In genomic region chr19:6737873-6738725, GRCh38 we compare ENCODE assay signal across 1 cellular context.
TF ChIP-seq lines count a peak whose summit lies in the region.

No MANE protein-coding gene starts in this region.

TF ChIP-seq in K562, 482 proteins besides CTCF, POLR2A, EP300 and RAD21 (continued from another document and continues in another):
- TF ChIP-seq ZNF274 (IDR thresholded peaks at IDR 0.05; ENCODE audit: borderline replicate concordance, low read depth, low read length) (no peak), ZNF668 (CRISPR knock-in tag; IDR thresholded peaks at IDR 0.05) (0 out of 2 replicates have a peak, but pooled peaks have one; percentile 53), ZKSCAN3 (CRISPR knock-in tag; IDR thresholded peaks at IDR 0.05) (peak; percentile 92), ZBED1 (IDR thresholded peaks at IDR 0.05) (no peak), SMAD2 (IDR thresholded peaks at IDR 0.05; ENCODE audit: low read depth, low read length) (no peak), ILF3 (IDR thresholded peaks at IDR 0.05; ENCODE audit: borderline replicate concordance) (no peak), FOXJ2 (tag; IDR thresholded peaks at IDR 0.05) (peak; percentile 87; the same call in 1 of the 2 replicates), IRF2 (CRISPR knock-in tag; IDR thresholded peaks at IDR 0.05) (no peak), ZNF277 (CRISPR knock-in tag; IDR thresholded peaks at IDR 0.05; ENCODE audit: borderline replicate concordance) (no peak), ZBTB2 (IDR thresholded peaks at IDR 0.05) (no peak), ZNF76 (CRISPR knock-in tag; IDR thresholded peaks at IDR 0.05; ENCODE audit: borderline replicate concordance) (no peak), ETV1 (tag; conservative IDR thresholded peaks at IDR 0.05; ENCODE audit: low read depth) (peak; percentile 81), HMG20A (CRISPR knock-in tag; conservative IDR thresholded peaks at IDR 0.05) (no peak), FOXP4 (CRISPR knock-in tag; IDR thresholded peaks at IDR 0.05; ENCODE audit: borderline replicate concordance) (no peak), STAT5B (CRISPR knock-in tag; IDR thresholded peaks at IDR 0.05) (no peak), ZNF444 (CRISPR knock-in tag; IDR thresholded peaks at IDR 0.05) (no peak), MNT (conservative IDR thresholded peaks at IDR 0.05) (peak in 1 of 2 experiments; percentile 33; a peak in 2 of 4 replicates), CBFA2T3 (IDR thresholded peaks at IDR 0.05) (peak; percentile 80), NR2F6 (CRISPR knock-in tag; IDR thresholded peaks at IDR 0.05) (0 out of 2 replicates have a peak, but pooled peaks have one; percentile 30), SOX6 (IDR thresholded peaks at IDR 0.05) (peak; percentile 68; the same call in 1 of the 2 replicates), ZNF217 (CRISPR knock-in tag; IDR thresholded peaks at IDR 0.05) (no peak), ETV6 (IDR thresholded peaks at IDR 0.05; ENCODE audit: borderline replicate concordance in 1 of 2, low read depth in 2 of 2, low read length in 1 of 2) (no peak; a peak in 1 of 4 replicates), ETV6 (CRISPR knock-in tag; IDR thresholded peaks at IDR 0.05; ENCODE audit: borderline replicate concordance) (no peak), GABPB1 (CRISPR knock-in tag; IDR thresholded peaks at IDR 0.05) (peak; percentile 88), ZNF280A (IDR thresholded peaks at IDR 0.05; ENCODE audit: low read depth, partially characterized antibody) (no peak), HSF4 (CRISPR knock-in tag; IDR thresholded peaks at IDR 0.05; ENCODE audit: borderline replicate concordance) (no peak), PHF20 (IDR thresholded peaks at IDR 0.05; ENCODE audit: partially characterized antibody) (no peak), BRD4 (IDR thresholded peaks at IDR 0.05) (no peak), E2F6 (IDR thresholded peaks at IDR 0.05; ENCODE audit: borderline replicate concordance in 1 of 2, extremely low read depth in 1 of 2, insufficient read depth in 1 of 2, insufficient read length in 1 of 2, low read depth in 1 of 2, low read length in 1 of 2, poor library complexity in 1 of 2, severe bottlenecking in 1 of 2) (no peak), CHD2 (IDR thresholded peaks at IDR 0.05; ENCODE audit: low read depth, low read length) (no peak), MXI1 (IDR thresholded peaks at IDR 0.05; ENCODE audit: low read depth, low read length) (no peak), HBP1 (CRISPR knock-in tag; IDR thresholded peaks at IDR 0.05) (no peak), POLR2AphosphoS2 (IDR thresholded peaks at IDR 0.05; ENCODE audit: low read length) (no peak), SP2 (IDR thresholded peaks at IDR 0.05; ENCODE audit: extremely low read depth, low read depth, low read length, poor library complexity, severe bottlenecking) (no peak), HNRNPK (IDR thresholded peaks at IDR 0.05; ENCODE audit: low read depth, low read length, poor library complexity, severe bottlenecking) (no peak), MEIS2 (IDR thresholded peaks at IDR 0.05; ENCODE audit: partially characterized antibody) (no peak), POLR2G (IDR thresholded peaks at IDR 0.05; ENCODE audit: low read depth, low read length) (no peak), TRIM25 (IDR thresholded peaks at IDR 0.05; ENCODE audit: borderline replicate concordance) (no peak), ZHX1 (conservative IDR thresholded peaks at IDR 0.05; ENCODE audit: low read length) (no peak), KAT2B (IDR thresholded peaks at IDR 0.05; ENCODE audit: low read depth, low read length) (no peak), RBFOX2 (IDR thresholded peaks at IDR 0.05; ENCODE audit: low read depth, low read length) (no peak), WHSC1 (IDR thresholded peaks at IDR 0.05; ENCODE audit: low read length) (no peak), SMAD3 (CRISPR knock-in tag; conservative IDR thresholded peaks at IDR 0.05) (no peak), SETDB1 (IDR thresholded peaks at IDR 0.05; ENCODE audit: low read length) (no peak), PHB (CRISPR knock-in tag; IDR thresholded peaks at IDR 0.05) (no peak), NR0B1 (IDR thresholded peaks at IDR 0.05; ENCODE audit: partially characterized antibody) (no peak), TEAD1 (CRISPR knock-in tag; IDR thresholded peaks at IDR 0.05) (peak; percentile 63 to 75; a peak in 3 of 4 replicates), NEUROD1 (IDR thresholded peaks at IDR 0.05; ENCODE audit: borderline replicate concordance, low read depth, low read length, partially characterized antibody) (no peak), MTA3 (IDR thresholded peaks at IDR 0.05; ENCODE audit: borderline replicate concordance) (no peak), POU5F1 (IDR thresholded peaks at IDR 0.05; ENCODE audit: borderline replicate concordance, low read depth, low read length, partially characterized antibody) (peak; percentile 80), ZC3H4 (CRISPR knock-in tag; IDR thresholded peaks at IDR 0.05; ENCODE audit: borderline replicate concordance) (no peak), SMARCE1 (IDR thresholded peaks at IDR 0.05) (0 out of 2 replicates have a peak, but pooled peaks have one; percentile 25), HES1 (IDR thresholded peaks at IDR 0.05; ENCODE audit: low read depth) (no peak)
